ENCODE assay signal across 22 cellular contexts in the genomic region with DNA sequence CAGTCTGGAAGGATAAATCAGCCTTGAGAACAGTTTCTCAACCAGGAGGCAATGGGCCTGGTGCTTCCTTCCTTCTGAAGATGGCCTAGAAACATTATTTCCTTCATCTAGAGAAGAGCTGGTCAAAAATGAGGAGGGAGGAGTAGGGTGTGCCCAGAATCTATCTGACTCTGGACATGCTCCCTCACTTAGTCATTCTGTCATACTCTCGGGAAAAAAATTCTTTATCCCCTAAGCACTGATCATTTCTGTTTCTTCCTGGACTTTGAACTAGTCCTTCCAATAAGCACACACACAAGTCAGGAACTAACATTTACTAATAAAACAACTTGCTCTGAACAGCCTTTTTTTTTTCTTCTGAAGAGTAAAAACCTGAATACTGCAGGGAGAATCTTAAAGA.
DNase-seq lines count a peak whose midpoint lies in the region; ATAC-seq, FAIRE-seq and TF ChIP-seq lines count a peak whose summit lies in the region.
"Had no signal": no experiment of that assay in that cellular context is flagged by ENCODE, and none has a peak within 500 bp of the region (broad histone marks: within the 10 kb centered on the region; RNA-seq: fewer than 3 reads in every experiment).

No MANE protein-coding gene starts in this region.

- 50% methylated on average over 1 of the region's 1 CpG for WGBS in mammary epithelial cell (ENCODE audit: low coverage, missing lambda C conversion rate)
- WGBS in hepatocyte (ENCODE audit: low lambda C conversion rate, missing lambda C conversion rate), result 17% methylated on average over 1 of the region's 1 CpG

- BruUV-seq in mammary epithelial cell (replicated peaks; lab: Mats Ljungman, UMichigan), result no TSS peak
- BruUV-seq in MCF 10A (replicated peaks; lab: Mats Ljungman, UMichigan), result no TSS peak

- no peak overlapping the region for H3K4me3 Mint-ChIP-seq in MCF 10A (ENCODE audit: unreplicated experiment)
- H3K4me3 Mint-ChIP-seq in brain, result peak overlapping the region in 2 of 5 experiments; percentile 55 to 77
- H3K4me3 Mint-ChIP-seq: activated CD4-positive, alpha-beta T cell treated with anti-CD3 and anti-CD28 coated beads, Interleukin-2, amount 10 ng/mL, durations not matched to agents 24 days and 14 days; IgD-negative memory B cell; naive thymus-derived CD4-positive, alpha-beta T cell; T-cell had no signal

- in situ Hi-C loops in mammary epithelial cell (cut with MboI; ENCODE audit: low sequenced_read_pairs in 2 of 2), result no loop called here

- no peaks in the 10 kb centered on the region for H3K79me2 ChIP-seq in mammary epithelial cell (ENCODE audit: insufficient read depth, low read length)
- H3K79me2 ChIP-seq in hepatocyte, result no peaks in the 10 kb centered on the region

- TF ChIP-seq CTCF in mammary epithelial cell (conservative IDR thresholded peaks at IDR 0.05 in 1 of 2, IDR thresholded peaks at IDR 0.05 in 1 of 2; ENCODE audit: extremely low read depth in 1 of 2, insufficient read depth in 1 of 2, low read depth in 1 of 2, low read length in 2 of 2) (no peak), MCF 10A (IDR thresholded peaks at IDR 0.05; ENCODE audit: unreplicated experiment) (no peak), brain (conservative IDR thresholded peaks at IDR 0.05) (no peak), hepatocyte (IDR thresholded peaks at IDR 0.05; ENCODE audit: poor library complexity) (no peak)

- dilution Hi-C loops in mammary epithelial cell (cut with HindIII; ENCODE audit: low sequenced_read_pairs), result no loop called here

- H3K9me2 ChIP-seq in hepatocyte (replicated peaks; ENCODE audit: insufficient read depth), result no peaks in the 10 kb centered on the region

- H3K36me3 Mint-ChIP-seq in MCF 10A (ENCODE audit: insufficient read depth, unreplicated experiment), result no peaks in the 10 kb centered on the region
- H3K36me3 Mint-ChIP-seq in brain, result no peaks in the 10 kb centered on the region
- H3K36me3 Mint-ChIP-seq: IgD-negative memory B cell, T-cell had no signal

- H3K4me1 Mint-ChIP-seq in MCF 10A (ENCODE audit: insufficient read depth, unreplicated experiment) (no peaks in the 10 kb centered on the region), brain (peaks cover 74% of the 10 kb centered on the region)
- H3K4me1 Mint-ChIP-seq: activated CD4-positive, alpha-beta T cell treated with anti-CD3 and anti-CD28 coated beads, Interleukin-2, amount 10 ng/mL, durations not matched to agents 24 days and 14 days had no signal

- H3K4me1 ChIP-seq in mammary epithelial cell (ENCODE audit: insufficient read depth, low read length), result peaks cover 6% of the 10 kb centered on the region
- peaks cover 21% of the 10 kb centered on the region for H3K4me1 ChIP-seq in hepatocyte (ENCODE audit: insufficient read depth)
- H3K4me1 ChIP-seq: uterus had no signal

- no peaks in the 10 kb centered on the region for H3K9me3 ChIP-seq in mammary epithelial cell (replicated peaks; ENCODE audit: insufficient read depth, low read length)
- no peaks in the 10 kb centered on the region for H3K9me3 ChIP-seq in hepatocyte (ENCODE audit: low read depth)
- H3K9me3 ChIP-seq: uterus had no signal

- H3K27ac ChIP-seq in mammary epithelial cell (ENCODE audit: insufficient read depth, low read depth, low read length) (no peak overlapping the region), hepatocyte (peak overlapping the region; percentile 68)
- H3K27ac ChIP-seq: uterus had no signal

- ATAC-seq in GM18867 (IDR thresholded peaks at IDR 0.05; ENCODE audit: unreplicated experiment), result no peak
- ATAC-seq: naive thymus-derived CD4-positive, alpha-beta T cell; T-cell had no signal

- POLR2A ChIA-PET in MCF 10A (lab: Yijun Ruan, JAX), result no interaction called here

- H3K36me3 ChIP-seq in mammary epithelial cell (ENCODE audit: insufficient read depth, low read length) (no peaks in the 10 kb centered on the region), hepatocyte (replicated peaks; ENCODE audit: insufficient read depth, low read depth) (no peaks in the 10 kb centered on the region)

- FAIRE-seq in urothelium cell line (lab: Jason Lieb, UNC), result no peak
- FAIRE-seq: GM12892, kidney had no signal

- peaks cover 54% of the 10 kb centered on the region for H3K27me3 Mint-ChIP-seq in MCF 10A (ENCODE audit: insufficient read depth, unreplicated experiment)
- H3K27me3 Mint-ChIP-seq in brain, result peaks cover 15% of the 10 kb centered on the region

- H4K20me1 ChIP-seq in mammary epithelial cell (ENCODE audit: insufficient read depth, low read length) (no peaks in the 10 kb centered on the region), hepatocyte (ENCODE audit: insufficient read depth, poor library complexity, severe bottlenecking) (no peaks in the 10 kb centered on the region)

- intact Hi-C loops in mammary epithelial cell (cut with micrococcal nuclease), result no loop called here
- intact Hi-C loops in MCF 10A (cut with micrococcal nuclease), result no loop called here
- intact Hi-C loops in posterior vena cava (cut with DNase I), result no loop called here

- DNase-seq in mammary epithelial cell (peak; percentile 8), MCF 10A (ENCODE audit: unreplicated experiment) (no peak), hepatocyte (ENCODE audit: low spot score) (no peak), urothelium cell line (ENCODE audit: low spot score) (peak; percentile 7), posterior vena cava (ENCODE audit: low spot score) (no peak), NCI-H1436 treated with DMSO at 0.1 percent for 48 hours (lab: John Stamatoyannopoulos, UW) (no peak)
- DNase-seq: activated CD4-positive, alpha-beta T cell treated with anti-CD3 and anti-CD28 coated beads, Interleukin-2, amount 10 ng/mL, durations not matched to agents 24 days and 14 days; activated effector memory CD4-positive, alpha-beta T cell treated with Interleukin-2 at 50 U/mL for 16 hours; HCEC 1CT; hippocampal formation; kidney; naive thymus-derived CD4-positive, alpha-beta T cell; NCI-H510A; Right ventricle myocardium superior; stimulated activated CD4-positive, alpha-beta T cell treated with anti-CD3 and anti-CD28 coated beads, Interleukin-4, amount 100 ng/mL, for 4 hours; T-cell; uterus had no signal

- H2AFZ ChIP-seq in mammary epithelial cell (ENCODE audit: low read depth, low read length) (no peak overlapping the region), hepatocyte (peak overlapping the region; percentile 46)

- H3K9ac ChIP-seq in mammary epithelial cell (ENCODE audit: insufficient read depth, low read length), result no peak overlapping the region

- no peak overlapping the region for H3K4me3 ChIP-seq in mammary epithelial cell (replicated peaks in 1 of 3; ENCODE audit: insufficient read depth in 1 of 3, low read depth in 2 of 3, low read length in 3 of 3)
- no peak overlapping the region for H3K4me3 ChIP-seq in hepatocyte
- H3K4me3 ChIP-seq: uterus had no signal

- H3K4me2 ChIP-seq in mammary epithelial cell (ENCODE audit: insufficient read depth, low read depth, low read length) (peak overlapping the region; percentile 29), hepatocyte (peak overlapping the region; percentile 56)

- H3K9me3 Mint-ChIP-seq in MCF 10A (ENCODE audit: unreplicated experiment), result no peaks in the 10 kb centered on the region
- H3K9me3 Mint-ChIP-seq in brain, result no peaks in the 10 kb centered on the region
- H3K9me3 Mint-ChIP-seq: activated CD4-positive, alpha-beta T cell treated with anti-CD3 and anti-CD28 coated beads, Interleukin-2, amount 10 ng/mL, durations not matched to agents 24 days and 14 days; IgD-negative memory B cell; T-cell had no signal

- no peak overlapping the region for H3K27ac Mint-ChIP-seq in MCF 10A (ENCODE audit: low read depth, unreplicated experiment)
- peak overlapping the region in 4 of 5 experiments; percentile 46 to 97 (median 88) for H3K27ac Mint-ChIP-seq in brain
- H3K27ac Mint-ChIP-seq: activated CD4-positive, alpha-beta T cell treated with anti-CD3 and anti-CD28 coated beads, Interleukin-2, amount 10 ng/mL, durations not matched to agents 24 days and 14 days; IgD-negative memory B cell; naive thymus-derived CD4-positive, alpha-beta T cell; progenitor cell of endocrine pancreas; T-cell had no signal

- CTCF ChIA-PET in mammary epithelial cell (lab: Charles Lee; ENCODE audit: low non-redundant PET) (interaction anchor here (0.6 kb wide), 1 partner anchor 83 kb away, joined by 3 read pairs; no protein-coding TSS in a partner anchor), MCF 10A (lab: Yijun Ruan, JAX) (interaction anchor here (0.6 kb wide), 2 partner anchors 253 to 935 kb away, joined by 3 to 4 read pairs; no protein-coding TSS in a partner anchor)

- H3K27me3 ChIP-seq in mammary epithelial cell (ENCODE audit: insufficient read depth, low read length) (peaks cover 2% of the 10 kb centered on the region), hepatocyte (no peaks in the 10 kb centered on the region)
- H3K27me3 ChIP-seq: uterus had no signal

Comparison
In these comparisons a context has a peak if more than half of its experiments do, and no peak if none do; other contexts are left out.
1. DNase-seq: peak in mammary epithelial cell (single experiment) and urothelium cell line (single experiment); none in MCF 10A (single experiment), hepatocyte (single experiment), posterior vena cava (single experiment) and NCI-H1436 treated with DMSO at 0.1 percent for 48 hours (single experiment).